24 cellular contexts compared by ENCODE assay signal in the genomic region with DNA sequence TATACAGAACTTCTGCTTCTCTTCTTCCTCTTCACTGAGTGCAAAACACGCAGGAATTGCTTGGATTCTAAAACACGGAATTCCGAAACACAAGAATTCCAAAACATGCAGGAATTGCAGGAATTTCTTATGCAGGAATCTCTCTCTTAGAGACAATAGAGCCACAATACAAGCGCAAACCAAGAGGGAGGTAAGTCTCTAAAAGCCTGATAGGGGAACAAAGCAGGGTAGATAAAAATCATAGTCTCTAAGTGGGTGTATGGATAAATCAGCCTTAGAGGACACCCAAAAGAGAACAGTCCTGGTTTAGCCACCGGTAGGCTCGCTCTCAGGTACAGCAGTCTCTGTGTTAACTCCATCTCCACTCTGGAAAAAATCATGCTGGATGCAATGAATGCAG.
"Had no signal": no experiment of that assay in that cellular context is flagged by ENCODE, and none has a peak within 500 bp of the region (broad histone marks: within the 10 kb centered on the region; RNA-seq: fewer than 3 reads in every experiment).

No MANE protein-coding gene starts in this region.

- H3K27ac ChIP-seq: coronary artery, left ventricle myocardium inferior, skin epidermis, tibial artery, uterus had no signal

- H3K4me3 Mint-ChIP-seq: activated B cell treated with CpG ODN at 0.5 μM for 24 hours; activated naive CD8-positive, alpha-beta T cell; activated T-cell treated with anti-CD3 and anti-CD28 coated beads, Interleukin-2, amount 50 U/mL, for 72 hours; brain; central memory CD8-positive, alpha-beta T cell; naive thymus-derived CD8-positive, alpha-beta T cell had no signal

- H3K4me1 ChIP-seq: uterus had no signal

- H3K36me3 ChIP-seq: left ventricle myocardium inferior, tibial artery, uterus had no signal

- ATAC-seq: activated T-cell treated with anti-CD3 and anti-CD28 coated beads, Interleukin-2, amount 50 U/mL, for 72 hours; naive thymus-derived CD8-positive, alpha-beta T cell; right cardiac atrium had no signal

- H3K27me3 ChIP-seq: tibial artery, uterus had no signal

- H3K27me3 Mint-ChIP-seq: activated B cell treated with CpG ODN at 0.5 μM for 24 hours, brain had no signal

- DNase-seq: activated B cell treated with CpG ODN at 0.5 μM for 24 hours; activated CD4-positive, alpha-beta T cell treated with anti-CD3 and anti-CD28 coated beads for 48 hours; activated CD8-positive, alpha-beta memory T cell treated with anti-CD3 and anti-CD28 coated beads, Interleukin-2, amount 50 U/mL, for 48 hours; activated gamma-delta T cell; activated T-cell treated with anti-CD3 and anti-CD28 coated beads, Interleukin-2, amount 50 U/mL, for 72 hours; amniotic stem cell; effector CD4-positive, alpha-beta T cell; foreskin fibroblast; hypothalamus; kidney; left ventricle myocardium inferior; naive thymus-derived CD8-positive, alpha-beta T cell; occipital lobe; right cardiac atrium; stimulated activated CD4-positive, alpha-beta T cell treated with anti-CD3 and anti-CD28 coated beads, Interleukin-4, amount 100 ng/mL, for 24 hours; stimulated activated naive CD4-positive, alpha-beta T cell; tibial artery; uterus had no signal

- H3K36me3 Mint-ChIP-seq: activated naive CD8-positive, alpha-beta T cell; naive thymus-derived CD8-positive, alpha-beta T cell had no signal

- H3K4me1 Mint-ChIP-seq: activated B cell treated with CpG ODN at 0.5 μM for 24 hours; central memory CD8-positive, alpha-beta T cell; naive thymus-derived CD8-positive, alpha-beta T cell had no signal

- H3K9me3 ChIP-seq: left ventricle myocardium inferior, tibial artery, uterus had no signal

- H3K9me3 Mint-ChIP-seq: activated B cell treated with CpG ODN at 0.5 μM for 24 hours; activated T-cell treated with anti-CD3 and anti-CD28 coated beads, Interleukin-2, amount 50 U/mL, for 72 hours; brain; central memory CD8-positive, alpha-beta T cell; naive thymus-derived CD8-positive, alpha-beta T cell had no signal

- H3K27ac Mint-ChIP-seq: activated B cell treated with CpG ODN at 0.5 μM for 24 hours; activated naive CD8-positive, alpha-beta T cell; activated T-cell treated with anti-CD3 and anti-CD28 coated beads, Interleukin-2, amount 50 U/mL, for 72 hours; naive thymus-derived CD8-positive, alpha-beta T cell; progenitor cell of endocrine pancreas had no signal

- H3K4me3 ChIP-seq: coronary artery, left ventricle myocardium inferior, skin epidermis, tibial artery, uterus had no signal
